Comparison of ENCODE assay signal across 23 cellular contexts in the genomic region with DNA sequence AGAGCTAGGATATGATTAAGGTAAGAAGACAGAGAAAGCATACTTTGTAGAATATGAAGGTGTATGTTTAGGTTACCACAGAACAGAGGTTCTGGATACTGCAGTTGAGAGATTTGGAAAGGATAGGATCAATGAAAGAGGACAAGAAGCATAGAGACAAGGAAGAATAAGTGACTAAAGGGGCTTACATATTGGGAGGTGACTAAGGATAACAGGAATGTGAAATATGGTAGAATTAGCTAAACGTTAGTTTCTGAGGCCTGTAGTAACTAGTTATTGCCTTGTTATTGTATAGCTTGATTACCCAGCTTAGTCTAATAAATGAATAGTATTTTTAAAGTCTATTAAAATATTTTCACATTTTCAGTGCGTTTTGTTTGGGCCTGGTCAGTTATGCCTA. TPM values are rescaled to one million over a fixed set of nuclear protein-coding genes. Genes with fewer than 3 reads are reported as not detected.
"Had no signal": no experiment of that assay in that cellular context is flagged by ENCODE, and none has a peak within 500 bp of the region (broad histone marks: within the 10 kb centered on the region; RNA-seq: fewer than 3 reads in every experiment).

No MANE protein-coding gene starts in this region.

- H3K4me3 ChIP-seq: body of pancreas, ovary, psoas muscle, upper lobe of left lung had no signal

- ATAC-seq: activated CD8-positive, alpha-beta T cell treated with anti-CD3 and anti-CD28 coated beads, Interleukin-2, amount 10 ng/mL, durations not matched to agents 7 days and 5 days; body of pancreas; left ventricle myocardium superior; natural killer cell; psoas muscle; right cardiac atrium; stimulated activated naive CD8-positive, alpha-beta T cell treated with anti-CD3 and anti-CD28 coated beads, Interleukin-15, Interleukin-2, amounts not matched to agents 100 U/mL and 50 U/mL, for 24 hours had no signal

- H3K27me3 Mint-ChIP-seq: activated naive CD8-positive, alpha-beta T cell had no signal

- H3K27me3 ChIP-seq: body of pancreas, ovary, upper lobe of left lung had no signal

- DNase-seq: activated CD4-positive, alpha-beta T cell treated with anti-CD3 and anti-CD28 coated beads for 1 hour; activated CD4-positive, alpha-beta T cell treated with anti-CD3 and anti-CD28 coated beads, Interleukin-2, amount 50 U/mL, for 1 hour; activated CD8-positive, alpha-beta T cell treated with anti-CD3 and anti-CD28 coated beads, Interleukin-2, amount 10 ng/mL, durations not matched to agents 7 days and 5 days; activated gamma-delta T cell treated with Interleukin-2 at 50 U/mL for 16 hours; activated T-cell treated with anti-CD3 and anti-CD28 coated beads, Interleukin-2, amount 50 U/mL, for 1 hour; amygdala; body of pancreas; dermis blood vessel endothelial cell; effector CD8-positive, alpha-beta T cell; hypothalamus; left ventricle myocardium superior; midbrain; natural killer cell; ovary; psoas muscle; right cardiac atrium; stimulated activated CD4-positive, alpha-beta T cell treated with anti-CD3 and anti-CD28 coated beads, Interleukin-12 subunit alpha, Interleukin-12 subunit beta, amount 100 ng/mL, for 4 hours; stimulated activated CD4-positive, alpha-beta T cell treated with anti-CD3 and anti-CD28 coated beads, Interleukin-4, amount 100 ng/mL, for 4 hours; stimulated activated naive CD8-positive, alpha-beta T cell treated with anti-CD3 and anti-CD28 coated beads, Interleukin-15, Interleukin-2, amounts not matched to agents 100 U/mL and 50 U/mL, for 24 hours; T-helper 9 cell; upper lobe of left lung had no signal

- H3K27ac Mint-ChIP-seq: activated CD8-positive, alpha-beta T cell treated with anti-CD3 and anti-CD28 coated beads, Interleukin-2, amount 10 ng/mL, durations not matched to agents 7 days and 5 days; activated naive CD8-positive, alpha-beta T cell; natural killer cell had no signal

- H3K36me3 Mint-ChIP-seq: natural killer cell had no signal

- H3K27ac ChIP-seq: body of pancreas, ovary, psoas muscle, upper lobe of left lung had no signal

- H3K4me3 Mint-ChIP-seq: activated CD8-positive, alpha-beta T cell treated with anti-CD3 and anti-CD28 coated beads, Interleukin-2, amount 10 ng/mL, durations not matched to agents 7 days and 5 days; activated naive CD8-positive, alpha-beta T cell; natural killer cell had no signal

- H3K36me3 ChIP-seq: ovary, upper lobe of left lung had no signal

- H3K4me1 ChIP-seq: body of pancreas, psoas muscle, upper lobe of left lung had no signal

- H3K9me3 Mint-ChIP-seq: natural killer cell had no signal

- H3K9me3 ChIP-seq: body of pancreas, ovary, psoas muscle, upper lobe of left lung had no signal

- H3K4me1 Mint-ChIP-seq: natural killer cell had no signal

RNA-seq across cellular contexts. Expression of gene TMEM35A, which starts 57.6 kb away (rescaled TPM):
- total RNA-seq: activated CD8-positive, alpha-beta T cell treated with anti-CD3 and anti-CD28 coated beads, Interleukin-2, amount 10 ng/mL, durations not matched to agents 7 days and 5 days; natural killer cell; T-helper 1 cell treated with Interleukin-12 subunit alpha and Interleukin-12 subunit beta and Interleukin-4 antibody, amounts not matched to agents 30 ng/mL and 1 ng/mL, for 36 hours had no signal
